8 cellular contexts compared by ENCODE assay signal in genomic region chr19:38653028-38653571, GRCh38. TPM values are rescaled to one million over a fixed set of nuclear protein-coding genes. Genes with fewer than 3 reads are reported as not detected.
DNase-seq lines count a peak whose midpoint lies in the region; ATAC-seq, FAIRE-seq and TF ChIP-seq lines count a peak whose summit lies in the region.

No MANE protein-coding gene starts in this region.

- H3K27ac Mint-ChIP-seq in mesothelial cell of epicardium, result peak overlapping the region; percentile 93
- no peak overlapping the region for H3K27ac Mint-ChIP-seq in activated CD4-positive, alpha-beta T cell treated with anti-CD3 and anti-CD28 coated beads, Interleukin-2, amount 10 ng/mL, durations not matched to agents 24 days and 14 days

- H3K9me3 Mint-ChIP-seq in mesothelial cell of epicardium, result no peaks in the 10 kb centered on the region
- H3K9me3 Mint-ChIP-seq in activated CD4-positive, alpha-beta T cell treated with anti-CD3 and anti-CD28 coated beads, Interleukin-2, amount 10 ng/mL, durations not matched to agents 24 days and 14 days, result no peaks in the 10 kb centered on the region

- peak; percentile 78 for FAIRE-seq in A204.1 (lab: Jason Lieb, UNC)

- ATAC-seq in GM18502 (IDR thresholded peaks at IDR 0.05; ENCODE audit: poor library complexity, unreplicated experiment), result no peak

- H3K36me3 Mint-ChIP-seq in mesothelial cell of epicardium, result peaks cover 8% of the 10 kb centered on the region
- H3K36me3 Mint-ChIP-seq in activated CD4-positive, alpha-beta T cell treated with anti-CD3 and anti-CD28 coated beads, Interleukin-2, amount 10 ng/mL, durations not matched to agents 24 days and 14 days (ENCODE audit: low read depth), result peaks cover 52% of the 10 kb centered on the region

- H3K27me3 Mint-ChIP-seq in mesothelial cell of epicardium (ENCODE audit: low read depth), result no peaks in the 10 kb centered on the region
- H3K27me3 Mint-ChIP-seq in activated CD4-positive, alpha-beta T cell treated with anti-CD3 and anti-CD28 coated beads, Interleukin-2, amount 10 ng/mL, durations not matched to agents 24 days and 14 days, result no peaks in the 10 kb centered on the region

- DNase-seq in NCI-H146 (lab: John Stamatoyannopoulos, UW) (peak; percentile 60), mesothelial cell of epicardium (ENCODE audit: low spot score in 2 of 2, unreplicated experiment in 2 of 2) (no peak), KG1 (lab: John Stamatoyannopoulos, UW) (no peak), A172 (ENCODE audit: low spot score) (no peak)
- no peak for DNase-seq in activated CD4-positive, alpha-beta T cell treated with anti-CD3 and anti-CD28 coated beads, Interleukin-2, amount 10 ng/mL, durations not matched to agents 24 days and 14 days

- peaks cover 87% of the 10 kb centered on the region for H3K4me1 Mint-ChIP-seq in mesothelial cell of epicardium
- peaks cover 85% of the 10 kb centered on the region for H3K4me1 Mint-ChIP-seq in activated CD4-positive, alpha-beta T cell treated with anti-CD3 and anti-CD28 coated beads, Interleukin-2, amount 10 ng/mL, durations not matched to agents 24 days and 14 days

- TF ChIP-seq CTCF in mesothelial cell of epicardium (IDR thresholded peaks at IDR 0.05; ENCODE audit: unreplicated experiment), result no peak

- H3K4me3 Mint-ChIP-seq in mesothelial cell of epicardium, result peak overlapping the region; percentile 6
- no peak overlapping the region for H3K4me3 Mint-ChIP-seq in activated CD4-positive, alpha-beta T cell treated with anti-CD3 and anti-CD28 coated beads, Interleukin-2, amount 10 ng/mL, durations not matched to agents 24 days and 14 days

- intact Hi-C loops in activated CD4-positive, alpha-beta T cell treated with anti-CD3 and anti-CD28 coated beads, Interleukin-2, amount 10 ng/mL, durations not matched to agents 24 days and 14 days (cut with micrococcal nuclease), result no loop called here

- H3K27ac ChIP-seq in cingulate gyrus (ENCODE audit: low read depth, low read length), result peak overlapping the region; percentile 88

RNA-seq across cellular contexts. Expression of gene ACTN4, which starts 5.7 kb away (rescaled TPM):
- total RNA-seq in mesothelial cell of epicardium, result 452 to 469 TPM (median 460 TPM) in 3 replicates
- 493 and 604 TPM in 2 replicates for total RNA-seq in A172 (2014; rRNA removed; shearing (Covaris generic))
- 243 and 257 TPM in 2 replicates for total RNA-seq in activated CD4-positive, alpha-beta T cell treated with anti-CD3 and anti-CD28 coated beads, Interleukin-2, amount 10 ng/mL, durations not matched to agents 24 days and 14 days

RNA-seq across cellular contexts. Expression of gene EIF3K, which starts 34.1 kb away (rescaled TPM):
- 198 to 213 TPM (median 201 TPM) in 3 replicates for total RNA-seq in mesothelial cell of epicardium
- 358 and 549 TPM in 2 replicates for total RNA-seq in A172 (2014; rRNA removed; shearing (Covaris generic))
- 321 and 322 TPM in 2 replicates for total RNA-seq in activated CD4-positive, alpha-beta T cell treated with anti-CD3 and anti-CD28 coated beads, Interleukin-2, amount 10 ng/mL, durations not matched to agents 24 days and 14 days

RNA-seq across cellular contexts. Expression of gene MAP4K1, which starts 35.3 kb away (rescaled TPM):
- total RNA-seq in mesothelial cell of epicardium, result 3.9 to 5.6 TPM (median 4.9 TPM) in 3 replicates
- 0.72 and 1.4 TPM in 2 replicates for total RNA-seq in A172 (2014; rRNA removed; shearing (Covaris generic))
- total RNA-seq in activated CD4-positive, alpha-beta T cell treated with anti-CD3 and anti-CD28 coated beads, Interleukin-2, amount 10 ng/mL, durations not matched to agents 24 days and 14 days, result 156 and 172 TPM in 2 replicates

Comparison
In these comparisons a context has a peak if more than half of its experiments do, and no peak if none do; other contexts are left out.
1. RNA of gene MAP4K1, which starts 35.3 kb away (total RNA-seq): 156 to 172 TPM in activated CD4-positive, alpha-beta T cell treated with anti-CD3 and anti-CD28 coated beads, Interleukin-2, amount 10 ng/mL, durations not matched to agents 24 days and 14 days; 3.9 to 5.6 TPM in mesothelial cell of epicardium and 0.72 to 1.4 TPM in A172; every median in the first group is over 10 times any median in the second.